8 cellular contexts compared by ENCODE assay signal in genomic region chr1:144412068-144412471, GRCh38. TPM values are rescaled to one million over a fixed set of nuclear protein-coding genes. Genes with fewer than 3 reads are reported as not detected.
DNase-seq lines count a peak whose midpoint lies in the region; ATAC-seq, FAIRE-seq and TF ChIP-seq lines count a peak whose summit lies in the region.
"Not testable (repeated sequence)": the region's sequence is repeated elsewhere in the genome, so short reads cannot be mapped to it uniquely, and the experiment has no call there.

No MANE protein-coding gene starts in this region.

- peak overlapping the region; percentile 16 for H3K9ac ChIP-seq in endothelial cell of umbilical vein (replicated peaks; ENCODE audit: extremely low read depth, insufficient read depth, low read length)

- dilution Hi-C loops in endothelial cell of umbilical vein (cut with MboI; ENCODE audit: extremely low pct_ligation_motif_present, low sequenced_read_pairs), result not testable (repeated sequence)

- ATAC-seq in GM21825 (IDR thresholded peaks at IDR 0.05; ENCODE audit: unreplicated experiment), result peak; percentile 69

- CTCF ChIA-PET in CD8-positive, alpha-beta memory T cell (lab: Charles Lee); endothelial cell of umbilical vein (lab: Charles Lee): not testable (repeated sequence)

- BruUV-seq in endothelial cell of umbilical vein (replicated peaks; lab: Mats Ljungman, UMichigan), result not testable (repeated sequence)

- not testable (repeated sequence) for H3K36me3 ChIP-seq in CD8-positive, alpha-beta memory T cell (ENCODE audit: insufficient read depth, low read length); endothelial cell of umbilical vein (ENCODE audit: control insufficient read depth in 2 of 2, extremely low read depth in 1 of 2, insufficient read depth in 2 of 2, low read length in 2 of 2)

- not testable (repeated sequence) for H2AFZ ChIP-seq in endothelial cell of umbilical vein (ENCODE audit: low read depth, low read length)

- not testable (repeated sequence) for H4K20me1 ChIP-seq in endothelial cell of umbilical vein (replicated peaks; ENCODE audit: control insufficient read depth, extremely low read depth, insufficient read depth, low read length)

- H3K4me1 ChIP-seq in CD8-positive, alpha-beta memory T cell (ENCODE audit: insufficient read depth, low read length); endothelial cell of umbilical vein (ENCODE audit: control insufficient read depth, extremely low read depth, insufficient read depth, low read length): not testable (repeated sequence)

- peak overlapping the region; percentile 94 to 99 (median 98) for H3K27ac Mint-ChIP-seq in CD8-positive, alpha-beta memory T cell
- peak overlapping the region; percentile 98 for H3K27ac Mint-ChIP-seq in activated T-cell treated with anti-CD3 and anti-CD28 coated beads, Interleukin-2, amount 50 U/mL, for 24 hours

- FAIRE-seq in RCC 7860 (lab: Jason Lieb, UNC), result not testable (repeated sequence)
- peak; percentile 24 for FAIRE-seq in endothelial cell of umbilical vein (lab: Jason Lieb, UNC)

- H3K27me3 Mint-ChIP-seq in CD8-positive, alpha-beta memory T cell; activated T-cell treated with anti-CD3 and anti-CD28 coated beads, Interleukin-2, amount 50 U/mL, for 24 hours: not testable (repeated sequence)

- not testable (repeated sequence) for H3K36me3 Mint-ChIP-seq in CD8-positive, alpha-beta memory T cell; activated T-cell treated with anti-CD3 and anti-CD28 coated beads, Interleukin-2, amount 50 U/mL, for 24 hours (ENCODE audit: low read depth)

- peak; percentile 65 to 90 (median 78) for DNase-seq in CD8-positive, alpha-beta memory T cell
- DNase-seq in LNCaP clone FGC (ENCODE audit: low read depth) (peak; percentile 64), RCC 7860 (ENCODE audit: low spot score) (peak; percentile 64), endothelial cell of umbilical vein (ENCODE audit: low read depth, low spot score) (peak; percentile 72), middle frontal gyrus (ENCODE audit: extremely low spot score, low spot score) (peak; percentile 4)
- peak; percentile 79 for DNase-seq in activated T-cell treated with anti-CD3 and anti-CD28 coated beads, Interleukin-2, amount 50 U/mL, for 24 hours
- DNase-seq in stimulated activated CD4-positive, alpha-beta T cell treated with anti-CD3 and anti-CD28 coated beads, TNF-alpha, amount 100 ng/mL, for 4 hours (ENCODE audit: low read depth in 3 of 3), result peak; percentile 47 to 61 (median 60)

- not testable (repeated sequence) for H3K9me3 Mint-ChIP-seq in CD8-positive, alpha-beta memory T cell; activated T-cell treated with anti-CD3 and anti-CD28 coated beads, Interleukin-2, amount 50 U/mL, for 24 hours

- H3K79me2 ChIP-seq in endothelial cell of umbilical vein (ENCODE audit: control insufficient read depth, insufficient read depth, low read length), result not testable (repeated sequence)

- POLR2A ChIA-PET in CD8-positive, alpha-beta memory T cell (lab: Charles Lee), result not testable (repeated sequence)
- POLR2A ChIA-PET in endothelial cell of umbilical vein (lab: Charles Lee), result interaction anchor here (0.7 to 1.4 kb wide), 4 partner anchors 134 to 1053 kb away, joined by 5 to 13 read pairs (median 8); no protein-coding TSS in a partner anchor

- H3K4me2 ChIP-seq in endothelial cell of umbilical vein (ENCODE audit: insufficient read depth, low read length), result not testable (repeated sequence)

- H3K4me3 ChIP-seq in CD8-positive, alpha-beta memory T cell (ENCODE audit: low read length), result not testable (repeated sequence)
- peak overlapping the region; percentile 46 for H3K4me3 ChIP-seq in LNCaP clone FGC (ENCODE audit: low read depth, low read length)
- H3K4me3 ChIP-seq in endothelial cell of umbilical vein (replicated peaks in 1 of 3; ENCODE audit: insufficient read depth in 1 of 3, low read depth in 1 of 3, low read length in 3 of 3), result peak overlapping the region in 1 of 3 experiments; percentile 37

- not testable (repeated sequence) for H3K9me3 ChIP-seq in CD8-positive, alpha-beta memory T cell (ENCODE audit: low read length); endothelial cell of umbilical vein (replicated peaks; ENCODE audit: control insufficient read depth, insufficient read depth, low read length)

- not testable (repeated sequence) for TF ChIP-seq CTCF in LNCaP clone FGC (IDR thresholded peaks at IDR 0.05; ENCODE audit: control insufficient read depth, extremely low read depth, insufficient read depth); endothelial cell of umbilical vein (IDR thresholded peaks at IDR 0.05; ENCODE audit: extremely low read depth in 1 of 2, insufficient read depth in 1 of 2, low read depth in 1 of 2, low read length in 2 of 2)

- H3K27ac ChIP-seq in CD8-positive, alpha-beta memory T cell (ENCODE audit: low read depth, low read length), result peak overlapping the region; percentile 86
- H3K27ac ChIP-seq in endothelial cell of umbilical vein (ENCODE audit: insufficient read depth, low read depth, low read length), result peak overlapping the region; percentile 57

- intact Hi-C loops in endothelial cell of umbilical vein (cut with micrococcal nuclease), result not testable (repeated sequence)

- not testable (repeated sequence) for H3K4me1 Mint-ChIP-seq in CD8-positive, alpha-beta memory T cell
- H3K4me1 Mint-ChIP-seq in activated T-cell treated with anti-CD3 and anti-CD28 coated beads, Interleukin-2, amount 50 U/mL, for 24 hours (ENCODE audit: low read depth), result peaks cover 11% of the 10 kb centered on the region

- H3K27me3 ChIP-seq in CD8-positive, alpha-beta memory T cell (ENCODE audit: insufficient read depth, low read length, poor library complexity, severe bottlenecking); endothelial cell of umbilical vein (ENCODE audit: control insufficient read depth in 2 of 2, insufficient read depth in 2 of 2, low read length in 2 of 2): not testable (repeated sequence)

- not testable (repeated sequence) for H3K9me1 ChIP-seq in endothelial cell of umbilical vein (replicated peaks; ENCODE audit: control insufficient read depth, extremely low read depth, insufficient read depth, low read length)

- H3K4me3 Mint-ChIP-seq in CD8-positive, alpha-beta memory T cell, result peak overlapping the region; percentile 91 to 96 (median 93)
- peak overlapping the region; percentile 69 for H3K4me3 Mint-ChIP-seq in activated T-cell treated with anti-CD3 and anti-CD28 coated beads, Interleukin-2, amount 50 U/mL, for 24 hours

- not testable (repeated sequence) for TF ChIP-seq POLR2A in endothelial cell of umbilical vein (IDR thresholded peaks at IDR 0.05; ENCODE audit: low read depth, low read length)

RNA-seq across cellular contexts. Expression of gene PPIAL4E, which starts 38.6 kb away (rescaled TPM):
- total RNA-seq in CD8-positive, alpha-beta memory T cell, result not detected
- polyA plus RNA-seq in CD8-positive, alpha-beta memory T cell, result not detected
- not detected in 2 replicates for total RNA-seq in endothelial cell of umbilical vein
- polyA plus RNA-seq in endothelial cell of umbilical vein, result not detected in 2 replicates
- not detected in 2 replicates for polyA plus RNA-seq in endothelial cell of umbilical vein (2011; cell fraction: cytosol; rRNA removed)
- not detected in 2 replicates for polyA plus RNA-seq in endothelial cell of umbilical vein (2011; cell fraction: nucleus; rRNA removed)
- polyA plus RNA-seq in endothelial cell of umbilical vein (2012), result not detected in 2 replicates
- polyA minus RNA-seq in endothelial cell of umbilical vein, result not detected in 2 replicates
- polyA minus RNA-seq in endothelial cell of umbilical vein (2011; cell fraction: cytosol; rRNA and poly(A)+ RNA removed), result not detected
- polyA minus RNA-seq in endothelial cell of umbilical vein (2011; cell fraction: nucleus; rRNA and poly(A)+ RNA removed), result not detected in 2 replicates

RNA-seq across cellular contexts. Expression of gene NBPF15, which starts 49.4 kb away (rescaled TPM):
- 10 to 100 TPM; 23.2 to 24.5 TPM for total RNA-seq in CD8-positive, alpha-beta memory T cell
- 20.3 TPM for polyA plus RNA-seq in CD8-positive, alpha-beta memory T cell
- total RNA-seq in endothelial cell of umbilical vein, result 66.5 and 66.8 TPM in 2 replicates
- polyA plus RNA-seq in endothelial cell of umbilical vein, result 32.9 and 35.5 TPM in 2 replicates
- 16.0 and 19.6 TPM in 2 replicates for polyA plus RNA-seq in endothelial cell of umbilical vein (2011; cell fraction: cytosol; rRNA removed)
- 189 and 241 TPM in 2 replicates for polyA plus RNA-seq in endothelial cell of umbilical vein (2011; cell fraction: nucleus; rRNA removed)
- polyA plus RNA-seq in endothelial cell of umbilical vein (2012), result 34.4 and 35.8 TPM in 2 replicates
- polyA minus RNA-seq in endothelial cell of umbilical vein, result 70.1 and 78.5 TPM in 2 replicates
- polyA minus RNA-seq in endothelial cell of umbilical vein (2011; cell fraction: cytosol; rRNA and poly(A)+ RNA removed), result 16.5 TPM
- 80.2 and 104 TPM in 2 replicates for polyA minus RNA-seq in endothelial cell of umbilical vein (2011; cell fraction: nucleus; rRNA and poly(A)+ RNA removed)

Comparison
In these comparisons a context has a peak if more than half of its experiments do, and no peak if none do; other contexts are left out.
1. DNase-seq: peak in every context shown above with its lines; median percentile 79 in activated T-cell treated with anti-CD3 and anti-CD28 coated beads, Interleukin-2, amount 50 U/mL, for 24 hours; 78 in CD8-positive, alpha-beta memory T cell; 72 in endothelial cell of umbilical vein; 64 in LNCaP clone FGC; 64 in RCC 7860; 60 in stimulated activated CD4-positive, alpha-beta T cell treated with anti-CD3 and anti-CD28 coated beads, TNF-alpha, amount 100 ng/mL, for 4 hours; 4 in middle frontal gyrus.